Comparison of ENCODE assay signal across 10 cellular contexts in genomic region chr17:47889734-47890529, GRCh38. TPM values are rescaled to one million over a fixed set of nuclear protein-coding genes. Genes with fewer than 3 reads are reported as not detected.
DNase-seq lines count a peak whose midpoint lies in the region; ATAC-seq and FAIRE-seq lines count a peak whose summit lies in the region.
"Had no signal": no experiment of that assay in that cellular context is flagged by ENCODE, and none has a peak within 500 bp of the region (broad histone marks: within the 10 kb centered on the region; RNA-seq: fewer than 3 reads in every experiment).

No MANE protein-coding gene starts in this region.

- peak; percentile 92 to 93 for ATAC-seq in left cardiac atrium
- ATAC-seq in GM21737 (IDR thresholded peaks at IDR 0.05; ENCODE audit: unreplicated experiment) = no peak

- H3K36me3 ChIP-seq in adipocyte (ENCODE audit: control insufficient read depth, insufficient read depth, low read length, severe bottlenecking) = no peaks in the 10 kb centered on the region
- H3K36me3 ChIP-seq: BLaER1 treated with 17β-estradiol and CSF1 and Interleukin-3, amounts not matched to agents 10 nM and 100 nM had no signal

- peaks cover 8% of the 10 kb centered on the region for H3K4me1 ChIP-seq in adipocyte (ENCODE audit: control insufficient read depth, insufficient read depth, low read length)

- FAIRE-seq in GM19239 (lab: Jason Lieb, UNC) = peak; percentile 86

- no peaks in the 10 kb centered on the region for H3K27me3 ChIP-seq in adipocyte (replicated peaks; ENCODE audit: control insufficient read depth, insufficient read depth, low read length)
- H3K27me3 ChIP-seq: BLaER1 treated with 17β-estradiol and CSF1 and Interleukin-3, amounts not matched to agents 10 nM and 100 nM had no signal

- intact Hi-C loops in left cardiac atrium (cut with DNase I) = loop anchor here (1.0 to 10.0 kb wide), 3 partner anchors 45 to 55 kb away; partner anchors contain the start of gene PNPO (in 1 of the 2)

- no peak overlapping the region for H3K4me3 ChIP-seq in adipocyte (ENCODE audit: low read length)
- H3K4me3 ChIP-seq: BLaER1 treated with 17β-estradiol and CSF1 and Interleukin-3, amounts not matched to agents 10 nM and 100 nM; skin epidermis had no signal

- H3K9me3 ChIP-seq in adipocyte (ENCODE audit: control insufficient read depth, low read length) = no peaks in the 10 kb centered on the region
- H3K9me3 ChIP-seq: BLaER1 treated with 17β-estradiol and CSF1 and Interleukin-3, amounts not matched to agents 10 nM and 100 nM had no signal

- no peak overlapping the region for H3K9ac ChIP-seq in adipocyte (ENCODE audit: low read length)
- H3K9ac ChIP-seq: BLaER1 treated with 17β-estradiol and CSF1 and Interleukin-3, amounts not matched to agents 10 nM and 100 nM had no signal

- DNase-seq in 8988T (peak; percentile 84), GM19239 (ENCODE audit: insufficient read length, low spot score) (peak; percentile 65), NCI-H1694 (lab: John Stamatoyannopoulos, UW) (peak; percentile 77), T-helper 1 cell (peak; percentile 74 to 92 (median 81)), adipocyte (ENCODE audit: low read depth) (peak; percentile 92), left cardiac atrium (peak; percentile 90), retina (peak; percentile 86)

RNA-seq across cellular contexts. Expression of gene SP2, which starts 6.1 kb away (rescaled TPM):
- 10 to 100 TPM; 12.6 to 14.1 TPM for total RNA-seq in left cardiac atrium

RNA-seq across cellular contexts. Expression of gene SP6, which starts 39.0 kb away (rescaled TPM):
- total RNA-seq in left cardiac atrium = under 1 TPM; 0.24 to 0.50 TPM

RNA-seq across cellular contexts. Expression of gene SCRN2, which starts 48.9 kb away (rescaled TPM):
- 10 to 100 TPM; 32.2 to 33.6 TPM for total RNA-seq in left cardiac atrium

RNA-seq across cellular contexts. Expression of gene PNPO, which starts 51.4 kb away (rescaled TPM):
- 10 to 100 TPM; 23.4 to 25.4 TPM for total RNA-seq in left cardiac atrium

RNA-seq across cellular contexts. Expression of gene LRRC46, which starts 58.5 kb away (rescaled TPM):
- not detected for total RNA-seq in left cardiac atrium
